Comparison of ENCODE assay signal across 23 cellular contexts in genomic region chr1:10920063-10920626, GRCh38.
"Had no signal": no experiment of that assay in that cellular context is flagged by ENCODE, and none has a peak within 500 bp of the region (broad histone marks: within the 10 kb centered on the region; RNA-seq: fewer than 3 reads in every experiment).

No MANE protein-coding gene starts in this region.

- ATAC-seq: activated CD8-positive, alpha-beta T cell treated with anti-CD3 and anti-CD28 coated beads for 36 hours; activated naive CD4-positive, alpha-beta T cell treated with anti-CD3 and anti-CD28 coated beads, Interleukin-2, amount 50 U/mL, for 72 hours; left ventricle myocardium superior; natural killer cell treated with Interleukin-12 subunit alpha and Interleukin-12 subunit beta and Interleukin-15 and Interleukin-18, amount 100 ng/mL, for 72 hours; pancreas; psoas muscle; stimulated activated naive CD8-positive, alpha-beta T cell treated with anti-CD3 and anti-CD28 coated beads, Interleukin-15, amount 100 ng/mL, for 72 hours had no signal

- H2AFZ ChIP-seq: hepatocyte had no signal

- DNase-seq: activated CD4-positive, alpha-beta T cell treated with anti-CD3 and anti-CD28 coated beads, Interleukin-2, amount 10 ng/mL, durations not matched to agents 7 days and 5 days; activated CD4-positive, CD25-positive, alpha-beta regulatory T cell treated with anti-CD3 and anti-CD28 coated beads, Interleukin-2, amount 50 U/mL, for 72 hours; activated CD8-positive, alpha-beta T cell treated with anti-CD3 and anti-CD28 coated beads for 36 hours; activated gamma-delta T cell; aorta; central memory CD4-positive, alpha-beta T cell; dermis blood vessel endothelial cell; effector memory CD4-positive, alpha-beta T cell; foreskin fibroblast; left ventricle myocardium superior; pancreas; psoas muscle; stimulated activated CD4-positive, alpha-beta T cell treated with anti-CD3 and anti-CD28 coated beads, Interleukin-12 subunit alpha, Interleukin-12 subunit beta, amount 100 ng/mL, for 4 hours; stimulated activated naive CD8-positive, alpha-beta T cell treated with anti-CD3 and anti-CD28 coated beads, Interleukin-15, amount 100 ng/mL, for 72 hours; T-helper 1 cell; transverse colon; uterus; WERI-Rb-1 had no signal

- H3K4me3 ChIP-seq: hepatocyte, pancreas, psoas muscle, right atrium auricular region, transverse colon, uterus had no signal

- H3K4me2 ChIP-seq: hepatocyte had no signal

- H3K27me3 ChIP-seq: pancreas, right atrium auricular region, uterus had no signal

- H3K4me1 ChIP-seq: pancreas, psoas muscle, right atrium auricular region, transverse colon, uterus had no signal

- H3K27ac ChIP-seq: hepatocyte, neutrophil, pancreas, psoas muscle, right atrium auricular region, transverse colon, uterus, WERI-Rb-1 had no signal

- H3K36me3 ChIP-seq: neutrophil, pancreas, right atrium auricular region, transverse colon, uterus, WERI-Rb-1 had no signal

- H3K9me3 ChIP-seq: neutrophil, pancreas, psoas muscle, right atrium auricular region, transverse colon, uterus had no signal

- H3K79me2 ChIP-seq: hepatocyte had no signal
